ENCODE assay signal across 8 cellular contexts in the genomic region with DNA sequence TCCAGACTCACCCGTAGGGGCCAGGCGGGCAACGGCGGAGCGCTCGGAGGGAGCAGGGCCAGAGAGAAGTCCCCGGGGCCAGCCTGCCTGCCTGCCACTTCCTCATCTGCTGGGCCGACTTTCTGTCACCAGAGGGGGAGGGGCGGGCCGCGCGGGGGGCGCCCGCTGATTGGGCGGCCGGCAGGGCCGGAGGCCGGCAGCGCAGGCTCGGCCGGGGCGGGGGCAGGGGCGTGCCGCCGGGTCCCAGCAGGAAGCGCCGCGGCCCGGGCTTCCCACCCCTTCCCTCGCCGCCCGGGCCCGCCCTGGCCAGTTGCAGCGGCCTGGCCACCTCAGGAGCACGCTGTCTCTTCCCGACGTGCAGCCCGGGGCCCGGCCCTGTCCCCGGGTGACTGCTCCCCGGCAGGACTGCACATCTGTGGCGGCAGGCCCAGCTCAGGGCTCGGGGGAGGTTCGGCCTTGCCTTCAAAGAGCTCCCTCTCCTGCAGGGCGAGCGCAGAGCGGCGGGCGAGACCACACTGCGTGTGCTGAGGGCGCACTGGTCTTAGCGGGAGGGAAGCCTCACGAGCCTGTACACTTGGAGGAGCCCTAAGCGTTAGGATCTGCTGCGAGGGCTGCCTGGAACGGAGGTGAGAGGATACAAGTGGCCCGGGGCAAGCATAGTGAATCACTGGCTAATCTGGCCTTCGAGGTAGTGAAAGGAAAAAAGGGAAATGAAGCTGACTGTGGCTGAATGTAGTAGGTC. TPM values are rescaled to one million over a fixed set of nuclear protein-coding genes. Genes with fewer than 3 reads are reported as not detected.
DNase-seq lines count a peak whose midpoint lies in the region; ATAC-seq, FAIRE-seq and TF ChIP-seq lines count a peak whose summit lies in the region.

A gene (minus strand): TSS at position 108 of the 742 bp plus-strand sequence. CDS start 2,402 bp downstream, outside the sequence.

- no peaks in the 10 kb centered on the region; a peak in 1 of 4 replicates for H3K79me2 ChIP-seq in H1 (ENCODE audit: control insufficient read depth in 1 of 2, insufficient read depth in 2 of 2, low read length in 2 of 2)

- H2BK15ac ChIP-seq in H1 (ENCODE audit: low read length): peak within 1 kb of the TSS; percentile 97

- DNase-seq in COLO668 (lab: John Stamatoyannopoulos, UW; ENCODE audit: unreplicated experiment): peak; percentile 99
- DNase-seq in HTR-8/SVneo (ENCODE audit: insufficient read length, low spot score): peak; percentile 82
- peak; percentile 91 for DNase-seq in NOMO-1 (lab: John Stamatoyannopoulos, UW; ENCODE audit: unreplicated experiment in 2 of 2)
- peak in 1 of 2 experiments; percentile 92 for DNase-seq in H1 (ENCODE audit: low read depth in 1 of 2, low spot score in 2 of 2)
- DNase-seq in mesenteric fat pad (ENCODE audit: low spot score): peak; percentile 98
- peak; percentile 81 for DNase-seq in stimulated activated CD8-positive, alpha-beta memory T cell treated with anti-CD3 and anti-CD28 coated beads, Interleukin-15, amount 100 ng/mL, for 24 hours (ENCODE audit: low read depth)

- peak; percentile 1 to 19; a peak in 1 of 4 replicates for TF ChIP-seq RAD21 in H1 (IDR thresholded peaks at IDR 0.05 in 1 of 2, conservative IDR thresholded peaks at IDR 0.05 in 1 of 2; ENCODE audit: low read depth in 2 of 2, low read length in 2 of 2)

- H2AFZ ChIP-seq in H1 (ENCODE audit: low read length): 0 out of 2 replicates have a peak within 1 kb of the TSS, but pooled peaks have one; percentile 7

- H4K5ac ChIP-seq in H1 (ENCODE audit: insufficient read length, low read depth, low read length): peak within 1 kb of the TSS; percentile 93

- peak within 1 kb of the TSS; percentile 90; the same call in 1 of the 2 replicates for H2BK12ac ChIP-seq in H1 (ENCODE audit: low read depth, low read length)

- H3K4me3 ChIP-seq in H1 (ENCODE audit: extremely low read depth in 1 of 4, insufficient read depth in 2 of 4, low read depth in 3 of 4, low read length in 4 of 4): peak within 1 kb of the TSS; percentile 33 to 68 (median 58)

- peak within 1 kb of the TSS; percentile 94; the same call in 1 of the 2 replicates for H2BK5ac ChIP-seq in H1 (ENCODE audit: low read depth, low read length)

- H3K27ac ChIP-seq in H1 (ENCODE audit: low read depth, low read length): peak within 1 kb of the TSS; percentile 79; the same call in 1 of the 2 replicates

- H3K9me3 ChIP-seq in H1 (ENCODE audit: insufficient read depth in 2 of 2, low read depth in 1 of 2, low read length in 1 of 2): no peaks in the 10 kb centered on the region

- H2BK120ac ChIP-seq in H1 (replicated peaks; ENCODE audit: low read depth, low read length): no peak within 1 kb of the TSS

- POLR2A ChIA-PET in activated CD8-positive, alpha-beta memory T cell treated with anti-CD3 and anti-CD28 coated beads for 36 hours (lab: Charles Lee): interaction anchor here (0.6 to 2.8 kb wide), 9 partner anchors 9 to 282 kb away, joined by 3 to 16 read pairs (median 4); a partner anchor contains a TSS
- POLR2A ChIA-PET in H1 (lab: Charles Lee; ENCODE audit: partially characterized antibody): interaction anchor here (0.8 to 3.9 kb wide), 16 partner anchors 10 to 552 kb away, joined by 3 to 33 read pairs (median 4); a partner anchor contains a TSS

- peak within 1 kb of the TSS; percentile 80 for H3K56ac ChIP-seq in H1 (replicated peaks; ENCODE audit: insufficient read length, low read depth, low read length)

- H3K14ac ChIP-seq in H1 (ENCODE audit: insufficient read length): no peak within 1 kb of the TSS

- H3K27me3 ChIP-seq in H1 (replicated peaks in 1 of 4; ENCODE audit: control insufficient read depth in 3 of 4, extremely low read depth in 1 of 4, insufficient read depth in 3 of 4, low read length in 3 of 4): no peaks in the 10 kb centered on the region

- peak within 1 kb of the TSS; percentile 94 for H4K8ac ChIP-seq in H1 (ENCODE audit: extremely low read depth, insufficient read depth, low read length)

- peak within 1 kb of the TSS; percentile 96 for H3K18ac ChIP-seq in H1 (ENCODE audit: extremely low read depth, low read length)

- CTCF ChIA-PET in activated CD8-positive, alpha-beta memory T cell treated with anti-CD3 and anti-CD28 coated beads for 36 hours (lab: Charles Lee): interaction anchor here (1.0 to 1.9 kb wide), 4 partner anchors 10 to 86 kb away, joined by 4 to 11 read pairs (median 5); a partner anchor contains a TSS
- CTCF ChIA-PET in H1 (lab: Charles Lee; ENCODE audit: partially characterized antibody): interaction anchor here (0.8 to 2.8 kb wide), 10 partner anchors 11 to 203 kb away, joined by 3 to 12 read pairs (median 4); a partner anchor contains a TSS

- H2AK5ac ChIP-seq in H1 (ENCODE audit: low read depth, low read length): peak within 1 kb of the TSS; percentile 94; the same call in 1 of the 2 replicates

- ATAC-seq in GM19468 (IDR thresholded peaks at IDR 0.05; ENCODE audit: extremely low read depth, unreplicated experiment): peak; percentile 34

- H4K91ac ChIP-seq in H1 (replicated peaks; ENCODE audit: insufficient read length, low read length): peak within 1 kb of the TSS; percentile 96

- H2BK20ac ChIP-seq in H1 (ENCODE audit: low read length): no peak within 1 kb of the TSS

- TF ChIP-seq EP300 in H1 (IDR thresholded peaks at IDR 0.05; ENCODE audit: borderline replicate concordance in 1 of 2, low read depth in 2 of 2, low read length in 2 of 2): no peak

- peak; percentile 55 for FAIRE-seq in HTR-8/SVneo (lab: Jason Lieb, UNC)
- FAIRE-seq in H1 (lab: Jason Lieb, UNC): no peak

- no peak within 1 kb of the TSS for H3K23ac ChIP-seq in H1 (ENCODE audit: insufficient read length)

- peak within 1 kb of the TSS; percentile 42 to 71 (median 56); a peak in 6 of 7 replicates for H3K9ac ChIP-seq in H1 (replicated peaks in 1 of 4; ENCODE audit: extremely low read depth in 1 of 4, low read depth in 3 of 4, low read length in 3 of 4)

- H3K4me2 ChIP-seq in H1 (ENCODE audit: insufficient read depth in 1 of 2, low read depth in 2 of 2, low read length in 2 of 2): peak within 1 kb of the TSS; percentile 93 to 96

- TF ChIP-seq POLR2A in H1 (IDR thresholded peaks at IDR 0.05; ENCODE audit: control extremely low read depth in 1 of 2, low read depth in 2 of 2, low read length in 2 of 2): peak; percentile 14 to 72

- H4K20me1 ChIP-seq in H1 (replicated peaks in 1 of 2; ENCODE audit: control insufficient read depth in 1 of 2, insufficient read depth in 2 of 2, low read length in 2 of 2): peaks cover 0 to 14% of the 10 kb centered on the region in 2 experiments

- H3K4ac ChIP-seq in H1 (replicated peaks; ENCODE audit: insufficient read length, low read depth, low read length): peak within 1 kb of the TSS; percentile 99

- H3K79me1 ChIP-seq in H1 (ENCODE audit: low read depth, low read length): peaks cover 8% of the 10 kb centered on the region

- peaks cover 4 to 21% (median 13%) of the 10 kb centered on the region in 4 experiments for H3K4me1 ChIP-seq in H1 (replicated peaks in 1 of 4; ENCODE audit: control insufficient read depth in 3 of 4, insufficient read depth in 4 of 4, low read length in 3 of 4)

- WGBS in H1 (ENCODE audit: extremely low coverage in 1 of 2, insufficient coverage in 1 of 2, insufficient read length in 1 of 2, insufficient replicate concordance in 2 of 2, low coverage in 1 of 2, low lambda C conversion rate in 2 of 2, missing lambda C conversion rate in 1 of 2), 2 experiments: 5% methylated on average over 27 of the region's 58 CpGs; no CpG with 5 or more reads in 1 of the 2 experiments

- peaks cover 13% of the 10 kb centered on the region for H3K23me2 ChIP-seq in H1 (ENCODE audit: low read depth, low read length)

- TF ChIP-seq CTCF in H1 (IDR thresholded peaks at IDR 0.05; ENCODE audit: control extremely low read depth in 1 of 3, insufficient read depth in 1 of 3, low read depth in 1 of 3, low read length in 3 of 3): peak in 2 of 3 experiments; percentile 4 to 9; a peak in 2 of 4 replicates

- H3K36me3 ChIP-seq in H1 (ENCODE audit: control insufficient read depth in 2 of 4, insufficient read depth in 4 of 4, low read length in 3 of 4): peaks cover 1 to 22% (median 9%) of the 10 kb centered on the region in 4 experiments; a peak in 6 of 8 replicates

TF ChIP-seq in H1, 55 proteins besides CTCF, POLR2A, EP300 and RAD21 (continues in another document):
- no peak for TF ChIP-seq TEAD4 (IDR thresholded peaks at IDR 0.05; ENCODE audit: low read depth, low read length)

RNA-seq across cellular contexts. Expression of the gene that starts here (rescaled TPM):
- total RNA-seq in activated CD8-positive, alpha-beta memory T cell treated with anti-CD3 and anti-CD28 coated beads for 36 hours: 10 to 100 TPM; 81.2 to 84.7 TPM
- total RNA-seq in H1 (2021; fragmentation: NEBNext Ultra II Directional; extraction: Animal tissue kit (Norgen Biotek cat#: 25700)): 28.5 and 29.1 TPM in 2 replicates
- 58.2 and 68.1 TPM in 2 replicates for polyA plus RNA-seq in H1 (2011; rRNA removed)
- 51.4 TPM for polyA plus RNA-seq in H1 (2011; cell fraction: cytosol; rRNA removed)
- 64.0 TPM for polyA plus RNA-seq in H1 (2011; cell fraction: nucleus; rRNA removed)
- polyA plus RNA-seq in H1 (2012, experiment 1 of 2): 31.0 to 38.0 TPM (median 34.5 TPM) in 4 replicates
- 57.9 TPM for polyA plus RNA-seq in H1 (2012, experiment 2 of 2)
- 45.0 TPM for polyA plus RNA-seq in H1 (2013, experiment 1 of 2)
- polyA plus RNA-seq in H1 (2013, experiment 2 of 2): 50.2 TPM
- polyA minus RNA-seq in H1 (2011; rRNA and poly(A)+ RNA removed): 35.7 and 45.3 TPM in 2 replicates
- polyA minus RNA-seq in H1 (2011; cell fraction: cytosol; rRNA and poly(A)+ RNA removed): 11.2 TPM
- polyA minus RNA-seq in H1 (2011; cell fraction: nucleus; rRNA and poly(A)+ RNA removed): 12.0 TPM
- total RNA-seq in mesenteric fat pad: 149 TPM
